2 cellular contexts compared by ENCODE assay signal in the genomic region with DNA sequence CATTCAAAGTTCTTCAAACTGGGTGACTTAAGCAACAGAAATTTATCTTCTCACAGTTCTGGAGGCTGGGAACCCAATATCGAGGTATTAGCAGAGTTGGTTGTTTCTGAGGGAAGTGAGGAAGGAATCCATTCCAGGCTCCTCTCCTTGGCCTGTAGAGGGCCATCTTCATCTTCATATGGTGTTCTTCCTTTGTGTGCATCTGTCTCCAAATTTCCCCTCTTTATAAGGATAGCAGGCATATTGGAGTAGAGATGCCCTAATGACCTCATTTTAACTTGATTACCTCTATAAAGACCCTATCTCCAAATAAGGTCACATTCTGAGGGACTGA. TPM values are rescaled to one million over a fixed set of nuclear protein-coding genes. Genes with fewer than 3 reads are reported as not detected.
"Had no signal": no experiment of that assay in that cellular context is flagged by ENCODE, and none has a peak within 500 bp of the region (broad histone marks: within the 10 kb centered on the region; RNA-seq: fewer than 3 reads in every experiment).

No MANE protein-coding gene starts in this region.

RNA-seq across cellular contexts. Expression of a gene that starts 27.3 kb away (rescaled TPM):
- total RNA-seq: body of pancreas, gastrocnemius medialis had no signal
